10 cellular contexts compared by ENCODE assay signal in the genomic region with DNA sequence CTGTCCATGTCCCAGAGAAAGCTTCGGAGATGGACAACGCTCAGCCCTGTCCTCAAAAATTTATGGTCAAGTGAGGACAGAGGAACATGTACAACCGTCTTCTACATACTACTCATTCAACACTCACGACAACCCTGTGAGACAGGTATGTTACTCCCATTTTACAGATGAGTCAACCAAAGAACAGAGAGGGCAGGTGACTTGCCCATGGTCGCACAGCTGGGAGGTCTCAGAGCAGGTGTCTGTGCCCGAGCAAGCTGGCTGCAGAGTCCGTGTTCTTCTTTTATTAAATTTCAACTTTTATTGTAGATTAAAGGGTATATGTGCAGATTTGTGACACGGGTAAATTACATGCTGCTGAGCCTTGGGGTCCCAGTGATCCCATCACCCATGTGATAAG. TPM values are rescaled to one million over a fixed set of nuclear protein-coding genes. Genes with fewer than 3 reads are reported as not detected.
"Had no signal": no experiment of that assay in that cellular context is flagged by ENCODE, and none has a peak within 500 bp of the region (broad histone marks: within the 10 kb centered on the region; RNA-seq: fewer than 3 reads in every experiment).

No MANE protein-coding gene starts in this region.

- ATAC-seq: HCT116 had no signal

- H3K9me3 ChIP-seq: HAP-1 had no signal

- H3K4me1 ChIP-seq: HAP-1 had no signal

- H3K27ac ChIP-seq: GM23248, HL-60 had no signal

- H3K36me3 ChIP-seq: HAP-1 had no signal

- H3K9ac ChIP-seq: GM23248 had no signal

- H2AFZ ChIP-seq: GM23248 had no signal

- H3K4me3 ChIP-seq: GM23248, HAP-1 had no signal

- DNase-seq: GM23248, GOT3, H7, KG1 had no signal

RNA-seq across cellular contexts. Expression of a gene that starts 5.8 kb away (rescaled TPM):
- total RNA-seq: H4 had no signal
- polyA plus RNA-seq: IgD-negative memory B cell had no signal

RNA-seq across cellular contexts. Expression of a gene that starts 49.1 kb away (rescaled TPM):
- total RNA-seq: GM23248, H4, H7, HT1080 had no signal
- polyA plus RNA-seq: GM23248, IgD-negative memory B cell had no signal
